17 cellular contexts compared by ENCODE assay signal in the genomic region with DNA sequence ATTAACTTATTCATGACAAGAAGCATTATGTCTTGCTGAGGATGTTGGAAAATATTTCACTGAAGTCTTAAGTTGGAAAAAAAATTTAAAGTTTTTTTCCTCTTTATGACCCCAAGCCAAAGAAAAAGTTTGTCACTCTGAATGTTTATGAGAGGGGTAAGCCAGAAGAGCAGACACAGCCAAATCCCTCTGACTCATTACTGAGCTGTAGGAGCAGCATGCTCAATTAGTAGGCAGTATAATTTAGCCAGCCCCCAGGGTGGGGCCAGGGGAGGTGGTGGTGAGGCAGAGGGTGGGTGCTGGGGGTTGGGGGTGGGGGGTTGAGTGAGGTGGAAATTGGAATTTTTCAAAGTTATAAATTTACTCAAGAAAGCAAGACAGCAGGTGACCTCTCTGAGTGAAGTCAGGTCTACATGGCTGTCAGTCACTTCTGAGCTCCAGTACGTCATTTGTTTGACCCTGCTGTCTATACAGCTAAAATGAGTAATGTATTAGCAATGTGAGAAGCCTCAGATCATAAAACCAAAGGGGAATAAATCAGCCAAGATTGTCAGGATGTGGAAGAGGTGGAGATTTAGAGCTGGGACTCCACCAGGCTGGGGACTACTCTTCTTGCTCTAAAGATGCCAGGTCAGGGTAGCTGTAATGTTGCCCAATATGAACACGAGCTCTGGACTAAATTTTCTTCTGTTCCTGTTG.
DNase-seq lines count a peak whose midpoint lies in the region; FAIRE-seq and TF ChIP-seq lines count a peak whose summit lies in the region.
"Had no signal": no experiment of that assay in that cellular context is flagged by ENCODE, and none has a peak within 500 bp of the region (broad histone marks: within the 10 kb centered on the region; RNA-seq: fewer than 3 reads in every experiment).

No MANE protein-coding gene starts in this region.

- intact Hi-C loops in posterior vena cava (cut with DNase I), result no loop called here

- H3K27ac Mint-ChIP-seq in activated T-cell treated with anti-CD3 and anti-CD28 coated beads, Interleukin-2, amount 50 U/mL, for 24 hours, result no peak overlapping the region
- H3K27ac Mint-ChIP-seq: mesothelial cell of epicardium had no signal

- TF ChIP-seq CTCF in AG10803 (conservative IDR thresholded peaks at IDR 0.05; ENCODE audit: low read length) (no peak), astrocyte of the cerebellum (IDR thresholded peaks at IDR 0.05; ENCODE audit: low read depth, low read length, missing control alignments) (no peak), GM10248 (IDR thresholded peaks at IDR 0.05; ENCODE audit: control extremely low read depth, extremely low read depth, low read depth, missing control alignments) (no peak)

- H3K36me3 Mint-ChIP-seq in activated T-cell treated with anti-CD3 and anti-CD28 coated beads, Interleukin-2, amount 50 U/mL, for 24 hours (ENCODE audit: low read depth), result no peaks in the 10 kb centered on the region
- H3K36me3 Mint-ChIP-seq: mesothelial cell of epicardium had no signal

- peaks cover under 1% of the 10 kb centered on the region for H3K9me3 Mint-ChIP-seq in activated T-cell treated with anti-CD3 and anti-CD28 coated beads, Interleukin-2, amount 50 U/mL, for 24 hours
- H3K9me3 Mint-ChIP-seq: central memory CD8-positive, alpha-beta T cell; stimulated activated naive CD8-positive, alpha-beta T cell treated with anti-CD3 and anti-CD28 coated beads, Interleukin-15, Interleukin-2, amounts not matched to agents 100 ng/mL and 50 ng/mL, for 24 hours had no signal

- peak; percentile 63 for FAIRE-seq in HTR-8/SVneo (lab: Jason Lieb, UNC)
- FAIRE-seq: endothelial cell of umbilical vein had no signal

- in situ Hi-C loops in astrocyte of the cerebellum (cut with HindIII; ENCODE audit: low sequenced_read_pairs), result no loop called here

- H3K27me3 Mint-ChIP-seq in activated T-cell treated with anti-CD3 and anti-CD28 coated beads, Interleukin-2, amount 50 U/mL, for 24 hours, result peaks cover 53% of the 10 kb centered on the region
- H3K27me3 Mint-ChIP-seq: central memory CD8-positive, alpha-beta T cell; stimulated activated naive CD8-positive, alpha-beta T cell treated with anti-CD3 and anti-CD28 coated beads, Interleukin-15, Interleukin-2, amounts not matched to agents 100 ng/mL and 50 ng/mL, for 24 hours had no signal

- H3K4me3 ChIP-seq in AG10803 (ENCODE audit: low read length) (no peak overlapping the region), astrocyte of the cerebellum (ENCODE audit: low read depth, low read length) (no peak overlapping the region)
- H3K4me3 ChIP-seq: BLaER1, prostate gland had no signal

- CTCF ChIA-PET in GM10248 (lab: Yijun Ruan, JAX), result no interaction called here

- no peak overlapping the region for H3K4me3 Mint-ChIP-seq in activated T-cell treated with anti-CD3 and anti-CD28 coated beads, Interleukin-2, amount 50 U/mL, for 24 hours
- H3K4me3 Mint-ChIP-seq: central memory CD8-positive, alpha-beta T cell; mesothelial cell of epicardium; stimulated activated naive CD8-positive, alpha-beta T cell treated with anti-CD3 and anti-CD28 coated beads, Interleukin-15, Interleukin-2, amounts not matched to agents 100 ng/mL and 50 ng/mL, for 24 hours had no signal

- H3K4me1 Mint-ChIP-seq in activated T-cell treated with anti-CD3 and anti-CD28 coated beads, Interleukin-2, amount 50 U/mL, for 24 hours (ENCODE audit: low read depth), result peaks cover 10% of the 10 kb centered on the region
- H3K4me1 Mint-ChIP-seq: central memory CD8-positive, alpha-beta T cell; mesothelial cell of epicardium had no signal

- POLR2A ChIA-PET in GM10248 (lab: Yijun Ruan, JAX), result no interaction called here

- DNase-seq in AG10803 (ENCODE audit: low read depth) (peak; percentile 65), HTR-8/SVneo (ENCODE audit: insufficient read length, low spot score) (peak; percentile 74), astrocyte of the cerebellum (ENCODE audit: low read depth) (peak; percentile 22), kidney glomerular epithelial cell (lab: John Stamatoyannopoulos, UW) (peak; percentile 52), ecto neural progenitor cell (ENCODE audit: low spot score) (no peak), posterior vena cava (ENCODE audit: low spot score) (no peak), GM10248 (ENCODE audit: extremely low spot score) (no peak)
- no peak for DNase-seq in activated T-cell treated with anti-CD3 and anti-CD28 coated beads, Interleukin-2, amount 50 U/mL, for 24 hours
- DNase-seq: activated effector memory CD4-positive, alpha-beta T cell treated with Interleukin-2 at 50 U/mL for 16 hours; NCI-H2171; stimulated activated CD4-positive, alpha-beta T cell treated with anti-CD3 and anti-CD28 coated beads, Interleukin-4, amount 100 ng/mL, for 24 hours had no signal

Comparison
In these comparisons a context has a peak if more than half of its experiments do, and no peak if none do; other contexts are left out.
1. DNase-seq: peak in AG10803 (single experiment), HTR-8/SVneo (single experiment), astrocyte of the cerebellum (single experiment) and kidney glomerular epithelial cell (single experiment); none in activated T-cell treated with anti-CD3 and anti-CD28 coated beads, Interleukin-2, amount 50 U/mL, for 24 hours (single experiment), ecto neural progenitor cell (single experiment), posterior vena cava (single experiment) and GM10248 (single experiment).